In genomic region chr14:51566831-51567582, GRCh38 we compare ENCODE assay signal across 14 cellular contexts.
DNase-seq lines count a peak whose midpoint lies in the region; ATAC-seq, FAIRE-seq and TF ChIP-seq lines count a peak whose summit lies in the region.
"Had no signal": no experiment of that assay in that cellular context is flagged by ENCODE, and none has a peak within 500 bp of the region (broad histone marks: within the 10 kb centered on the region; RNA-seq: fewer than 3 reads in every experiment).

No MANE protein-coding gene starts in this region.

- no peaks in the 10 kb centered on the region for H3K4me1 ChIP-seq in GM12878 (ENCODE audit: control insufficient read depth, insufficient read depth, low read length)
- H3K4me1 ChIP-seq: right atrium auricular region, upper lobe of right lung had no signal

- H3K27me3 ChIP-seq in CD4-positive, alpha-beta T cell (ENCODE audit: control insufficient read depth, insufficient read depth, low read length) = no peaks in the 10 kb centered on the region
- H3K27me3 ChIP-seq in GM12878 (replicated peaks in 1 of 2; ENCODE audit: control insufficient read depth in 2 of 2, insufficient read depth in 2 of 2, low read length in 1 of 2) = no peaks in the 10 kb centered on the region
- H3K27me3 ChIP-seq: right atrium auricular region, upper lobe of right lung had no signal

- intact Hi-C loops in CD4-positive, alpha-beta T cell (cut with DNase I, micrococcal nuclease) = no loop called here
- intact Hi-C loops in GM12878 (cut with micrococcal nuclease; ENCODE audit: unreplicated experiment) = no loop called here

- no peaks in the 10 kb centered on the region for H3K27me3 Mint-ChIP-seq in CD4-positive, alpha-beta T cell

- H3K79me2 ChIP-seq in GM12878 (ENCODE audit: control insufficient read depth, insufficient read depth, low read length) = no peaks in the 10 kb centered on the region

- POLR2A ChIA-PET in CD4-positive, alpha-beta T cell (lab: Charles Lee) = no interaction called here
- POLR2A ChIA-PET in GM12878 (lab: Charles Lee) = no interaction called here

- SMC1A ChIA-PET in GM12878 (lab: Charles Lee; ENCODE audit: uncharacterized antibody, unreplicated experiment) = no interaction called here

- no peak overlapping the region for H2AFZ ChIP-seq in GM12878 (ENCODE audit: control insufficient read depth, low read depth, low read length)

- TF ChIP-seq CTCF in CD4-positive, alpha-beta T cell (IDR thresholded peaks at IDR 0.05) = no peak
- no peak for TF ChIP-seq CTCF in GM12878 (IDR thresholded peaks at IDR 0.05 in 2 of 3, conservative IDR thresholded peaks at IDR 0.05 in 1 of 3; ENCODE audit: control insufficient read depth in 2 of 3, extremely low read depth in 1 of 3, insufficient read depth in 1 of 3, low read depth in 3 of 3, low read length in 3 of 3)

- no peak for TF ChIP-seq EP300 in GM12878 (IDR thresholded peaks at IDR 0.05; ENCODE audit: borderline replicate concordance in 1 of 2, control insufficient read depth in 1 of 2, low read depth in 2 of 2, low read length in 2 of 2)

- in situ Hi-C loops in GM12878 (cut with MboI) = no loop called here

- 12% methylated on average over 6 of the region's 6 CpGs for WGBS in GM12878 (ENCODE audit: insufficient coverage, insufficient replicate concordance, low lambda C conversion rate, missing lambda C conversion rate)

- RAD21 ChIA-PET in GM12878 (lab: Charles Lee; ENCODE audit: unreplicated experiment) = interaction anchor here (0.6 kb wide), 1 partner anchor 64 kb away, joined by 3 read pairs; no protein-coding TSS in a partner anchor

- no peaks in the 10 kb centered on the region for H3K36me3 Mint-ChIP-seq in CD4-positive, alpha-beta T cell (ENCODE audit: low read depth)
- H3K36me3 Mint-ChIP-seq: naive B cell had no signal

- CTCF ChIA-PET in CD4-positive, alpha-beta T cell (lab: Charles Lee) = interaction anchor here (1.0 kb wide), 1 partner anchor 45 kb away, joined by 3 read pairs; no protein-coding TSS in a partner anchor
- CTCF ChIA-PET in GM12878 (lab: Yijun Ruan, JAX) = no interaction called here

- no peak overlapping the region for H3K4me3 ChIP-seq in GM12878
- H3K4me3 ChIP-seq: right atrium auricular region, upper lobe of right lung had no signal

- peak; percentile 5 for FAIRE-seq in GM12892 (lab: Jason Lieb, UNC)
- no peak for FAIRE-seq in GM12878 (lab: Jason Lieb, UNC)

- no peak overlapping the region for H3K9ac ChIP-seq in GM12878 (ENCODE audit: control insufficient read depth, insufficient read depth, low read length)

- TF ChIP-seq POLR2A in GM12892 (IDR thresholded peaks at IDR 0.05; ENCODE audit: low read depth, low read length) (no peak), GM12878 (IDR thresholded peaks at IDR 0.05; ENCODE audit: low read depth, low read length) (no peak), GM18505 (IDR thresholded peaks at IDR 0.05; ENCODE audit: borderline replicate concordance, extremely low read depth, insufficient read depth, insufficient read length) (no peak)

- no peak overlapping the region for H3K4me3 Mint-ChIP-seq in CD4-positive, alpha-beta T cell
- H3K4me3 Mint-ChIP-seq: dendritic cell treated with granulocyte-macrophage colony-stimulating factor and Interleukin-4, amounts not matched to agents 40 ng/mL and 50 ng/mL, for 4 days; naive B cell had no signal

- no peaks in the 10 kb centered on the region for H4K20me1 ChIP-seq in GM12878 (ENCODE audit: control insufficient read depth, insufficient read depth)

- H3K27ac ChIP-seq in CD4-positive, alpha-beta T cell (ENCODE audit: low read depth, low read length) = no peak overlapping the region
- H3K27ac ChIP-seq in GM12878 (ENCODE audit: control insufficient read depth, insufficient read depth) = no peak overlapping the region
- H3K27ac ChIP-seq: right atrium auricular region, upper lobe of right lung had no signal

- H3K9me3 ChIP-seq in CD4-positive, alpha-beta T cell (ENCODE audit: control insufficient read depth, low read length) = no peaks in the 10 kb centered on the region
- no peaks in the 10 kb centered on the region for H3K9me3 ChIP-seq in GM12878 (replicated peaks; ENCODE audit: control insufficient read depth, insufficient read depth, low read length)
- H3K9me3 ChIP-seq: right atrium auricular region, upper lobe of right lung had no signal

- no peak overlapping the region for H3K4me2 ChIP-seq in GM12878 (ENCODE audit: control insufficient read depth, insufficient read depth)

- no TSS peak for BruUV-seq in GM12878 (replicated peaks; lab: Mats Ljungman, UMichigan)

- TF ChIP-seq RAD21 in GM12878 (IDR thresholded peaks at IDR 0.05; ENCODE audit: insufficient read depth, low read depth, low read length) = no peak

- peaks cover 29% of the 10 kb centered on the region for H3K4me1 Mint-ChIP-seq in CD4-positive, alpha-beta T cell (ENCODE audit: low read depth)
- H3K4me1 Mint-ChIP-seq: naive B cell had no signal

- peak in 1 of 10 experiments; percentile 3 for DNase-seq in CD4-positive, alpha-beta T cell
- no peak for DNase-seq in GM12892 (ENCODE audit: insufficient read length)
- no peak for DNase-seq in GM12878 (ENCODE audit: low read depth, low spot score)
- DNase-seq: hypothalamus, naive B cell, NCI-H2029 treated with DMSO at 0.1 percent for 48 hours, upper lobe of right lung had no signal

- peak; percentile 58 for ATAC-seq in CD4-positive, alpha-beta T cell (ENCODE audit: poor library complexity)
- ATAC-seq in HG03439 (IDR thresholded peaks at IDR 0.05; ENCODE audit: unreplicated experiment) (peak; percentile 69), GM12878 (peak; percentile 80), HG02970 (IDR thresholded peaks at IDR 0.05; ENCODE audit: low FRiP score, unreplicated experiment) (no peak), HG03039 (IDR thresholded peaks at IDR 0.05; ENCODE audit: unreplicated experiment) (no peak), GM18505 (IDR thresholded peaks at IDR 0.05; ENCODE audit: unreplicated experiment) (no peak)
- ATAC-seq: SK-N-SH treated with all-trans-retinoic acid at 6 μM for 48 hours, upper lobe of right lung had no signal

- H3K36me3 ChIP-seq in GM12878 (ENCODE audit: control insufficient read depth in 2 of 2, insufficient read depth in 2 of 2, low read length in 1 of 2) = no peaks in the 10 kb centered on the region
- H3K36me3 ChIP-seq: right atrium auricular region, upper lobe of right lung had no signal

- no peak overlapping the region for H3K27ac Mint-ChIP-seq in CD4-positive, alpha-beta T cell
- H3K27ac Mint-ChIP-seq: dendritic cell treated with granulocyte-macrophage colony-stimulating factor and Interleukin-4, amounts not matched to agents 40 ng/mL and 50 ng/mL, for 4 days had no signal

- H3K9me3 Mint-ChIP-seq in CD4-positive, alpha-beta T cell = no peaks in the 10 kb centered on the region
- H3K9me3 Mint-ChIP-seq: dendritic cell treated with granulocyte-macrophage colony-stimulating factor and Interleukin-4, amounts not matched to agents 40 ng/mL and 50 ng/mL, for 4 days; naive B cell had no signal

TF ChIP-seq in GM12878, 131 proteins besides CTCF, POLR2A, EP300 and RAD21 (continues in another document):
- TF ChIP-seq BHLHE40 (IDR thresholded peaks at IDR 0.05; ENCODE audit: borderline replicate concordance in 1 of 2, low read depth in 2 of 2, low read length in 1 of 2) (no peak), RB1 (IDR thresholded peaks at IDR 0.05; ENCODE audit: borderline replicate concordance) (no peak), CHD1 (IDR thresholded peaks at IDR 0.05; ENCODE audit: low read depth, low read length) (no peak), ZNF687 (IDR thresholded peaks at IDR 0.05) (no peak), KLF5 (IDR thresholded peaks at IDR 0.05; ENCODE audit: partially characterized antibody) (no peak), CHD2 (IDR thresholded peaks at IDR 0.05; ENCODE audit: borderline replicate concordance, low read depth, low read length) (no peak), TCF7 (IDR thresholded peaks at IDR 0.05; ENCODE audit: borderline replicate concordance) (no peak), MEF2A (IDR thresholded peaks at IDR 0.05; ENCODE audit: insufficient read depth, low read depth, low read length) (no peak), PAX8 (IDR thresholded peaks at IDR 0.05) (no peak), ATF2 (IDR thresholded peaks at IDR 0.05; ENCODE audit: low read length) (no peak)

Comparison
In these comparisons a context has a peak if more than half of its experiments do, and no peak if none do; other contexts are left out.
1. ATAC-seq: peak in CD4-positive, alpha-beta T cell (single experiment), HG03439 (single experiment) and GM12878 (single experiment); none in HG02970 (single experiment), HG03039 (single experiment) and GM18505 (single experiment).